ENCODE assay signal across 25 cellular contexts in genomic region chr1:227297073-227297793, GRCh38.
"Had no signal": no experiment of that assay in that cellular context is flagged by ENCODE, and none has a peak within 500 bp of the region (broad histone marks: within the 10 kb centered on the region; RNA-seq: fewer than 3 reads in every experiment).

No MANE protein-coding gene starts in this region.

- H3K4me3 ChIP-seq: esophagus muscularis mucosa, gastrocnemius medialis, heart right ventricle, psoas muscle, spleen, testis, tibial nerve, upper lobe of right lung, vagina had no signal

- H3K9me3 ChIP-seq: esophagus muscularis mucosa, gastrocnemius medialis, psoas muscle, spleen, testis, tibial nerve, upper lobe of right lung, vagina had no signal

- H3K36me3 ChIP-seq: esophagus muscularis mucosa, gastrocnemius medialis, heart right ventricle, spleen, tibial nerve, upper lobe of right lung, vagina had no signal

- H3K27ac Mint-ChIP-seq: effector memory CD8-positive, alpha-beta T cell; naive B cell; stimulated activated memory B cell treated with anti-CD40 and anti-IgM and Interleukin-4, amounts not matched to agents 10 μg/mL and 1 μg/mL and 100 μg/mL, for 72 hours had no signal

- H3K27me3 ChIP-seq: esophagus muscularis mucosa, gastrocnemius medialis, heart right ventricle, spleen, testis, tibial nerve, upper lobe of right lung, vagina had no signal

- ATAC-seq: effector memory CD8-positive, alpha-beta T cell; gastrocnemius medialis; heart right ventricle; psoas muscle; sciatic nerve; stimulated activated memory B cell treated with anti-CD40 and anti-IgM and Interleukin-4, amounts not matched to agents 10 μg/mL and 1 μg/mL and 100 μg/mL, for 72 hours; stimulated activated naive CD8-positive, alpha-beta T cell treated with anti-CD3 and anti-CD28 coated beads, Interleukin-15, amount 100 ng/mL, for 72 hours; upper lobe of right lung had no signal

- H3K9me3 Mint-ChIP-seq: effector memory CD8-positive, alpha-beta T cell; nephron; stimulated activated memory B cell treated with anti-CD40 and anti-IgM and Interleukin-4, amounts not matched to agents 10 μg/mL and 1 μg/mL and 100 μg/mL, for 72 hours; stimulated activated naive CD8-positive, alpha-beta T cell treated with anti-CD3 and anti-CD28 coated beads, Interleukin-15, amount 100 ng/mL, for 72 hours had no signal

- H3K36me3 Mint-ChIP-seq: naive B cell; stimulated activated memory B cell treated with anti-CD40 and anti-IgM and Interleukin-4, amounts not matched to agents 10 μg/mL and 1 μg/mL and 100 μg/mL, for 72 hours had no signal

- DNase-seq: effector memory CD8-positive, alpha-beta T cell; gastrocnemius medialis; heart right ventricle; hypothalamus; kidney glomerular epithelial cell; mesendoderm; naive B cell; occipital lobe; psoas muscle; retina; spleen; stimulated activated CD4-positive, alpha-beta T cell treated with anti-CD3 and anti-CD28 coated beads, Interleukin-15, amount 100 ng/mL, for 24 hours; stimulated activated CD4-positive, alpha-beta T cell treated with anti-CD3 and anti-CD28 coated beads, Interleukin-1b, Interleukin-23, amount 100 ng/mL, for 48 hours; stimulated activated CD4-positive, alpha-beta T cell treated with anti-CD3 and anti-CD28 coated beads, Interleukin-4, amount 100 ng/mL, for 24 hours; stimulated activated naive CD8-positive, alpha-beta T cell treated with anti-CD3 and anti-CD28 coated beads, Interleukin-15, amount 100 ng/mL, for 72 hours; testis; upper lobe of right lung had no signal

- FAIRE-seq: islet of Langerhans had no signal

- H3K4me1 Mint-ChIP-seq: naive B cell; stimulated activated memory B cell treated with anti-CD40 and anti-IgM and Interleukin-4, amounts not matched to agents 10 μg/mL and 1 μg/mL and 100 μg/mL, for 72 hours; stimulated activated naive CD8-positive, alpha-beta T cell treated with anti-CD3 and anti-CD28 coated beads, Interleukin-15, amount 100 ng/mL, for 72 hours had no signal

- H3K4me3 Mint-ChIP-seq: effector memory CD8-positive, alpha-beta T cell; naive B cell; nephron; stimulated activated memory B cell treated with anti-CD40 and anti-IgM and Interleukin-4, amounts not matched to agents 10 μg/mL and 1 μg/mL and 100 μg/mL, for 72 hours; stimulated activated naive CD8-positive, alpha-beta T cell treated with anti-CD3 and anti-CD28 coated beads, Interleukin-15, amount 100 ng/mL, for 72 hours had no signal

- H3K27ac ChIP-seq: epithelial cell of prostate, esophagus muscularis mucosa, gastrocnemius medialis, psoas muscle, spleen, testis, tibial nerve, upper lobe of right lung, vagina had no signal
